Comparison of ENCODE assay signal across 15 cellular contexts in genomic region chr16:28184625-28185024, GRCh38. TPM values are rescaled to one million over a fixed set of nuclear protein-coding genes. Genes with fewer than 3 reads are reported as not detected.
DNase-seq lines count a peak whose midpoint lies in the region; ATAC-seq and TF ChIP-seq lines count a peak whose summit lies in the region.
"Had no signal": no experiment of that assay in that cellular context is flagged by ENCODE, and none has a peak within 500 bp of the region (broad histone marks: within the 10 kb centered on the region; RNA-seq: fewer than 3 reads in every experiment).

No MANE protein-coding gene starts in this region.

- no peak overlapping the region for H3K27ac ChIP-seq in CD8-positive, alpha-beta T cell (ENCODE audit: low read depth, low read length)

- no peaks in the 10 kb centered on the region for H3K27me3 ChIP-seq in CD8-positive, alpha-beta T cell (ENCODE audit: insufficient read depth, low read length)
- no peaks in the 10 kb centered on the region for H3K27me3 ChIP-seq in H7 (ENCODE audit: control insufficient read depth, insufficient read depth, low read length)
- H3K27me3 ChIP-seq: MG63 had no signal

- no peak for DNase-seq in activated naive CD4-positive, alpha-beta T cell treated with anti-CD3 and anti-CD28 coated beads for 36 hours
- no peak for DNase-seq in activated naive CD4-positive, alpha-beta T cell treated with anti-CD3 and anti-CD28 coated beads, Interleukin-2, amount 50 U/mL, for 72 hours (ENCODE audit: low spot score in 2 of 2)
- DNase-seq in CD8-positive, alpha-beta T cell: no peak
- DNase-seq in naive thymus-derived CD8-positive, alpha-beta T cell: no peak
- no peak for DNase-seq in kidney tubule cell (ENCODE audit: low spot score)
- DNase-seq in H7: no peak
- DNase-seq: DMS 273 treated with DMSO at 0.1 percent for 48 hours, GOT3, MG63, NCI-H1105, NCI-H187, NCI-H510A, SHP77 had no signal

- no peak overlapping the region for H3K4me3 ChIP-seq in CD8-positive, alpha-beta T cell (ENCODE audit: low read depth, low read length)
- no peak overlapping the region for H3K4me3 ChIP-seq in H7 (ENCODE audit: insufficient read depth, low read depth, low read length)
- H3K4me3 ChIP-seq: MG63 had no signal

- H3K4me1 ChIP-seq in CD8-positive, alpha-beta T cell (ENCODE audit: insufficient read depth, low read length): peaks cover 88% of the 10 kb centered on the region

- ATAC-seq in activated naive CD4-positive, alpha-beta T cell treated with anti-CD3 and anti-CD28 coated beads, Interleukin-2, amount 50 U/mL, for 72 hours: no peak
- no peak for ATAC-seq in CD8-positive, alpha-beta T cell
- no peak for ATAC-seq in activated T-helper 17 cell treated with anti-CD3 and anti-CD28 coated beads, Interleukin-2, amount 50 U/mL, for 72 hours (replicated peaks)
- ATAC-seq in naive thymus-derived CD8-positive, alpha-beta T cell: no peak
- ATAC-seq in HG03439 (IDR thresholded peaks at IDR 0.05; ENCODE audit: unreplicated experiment): no peak

- H3K4me3 Mint-ChIP-seq in activated naive CD4-positive, alpha-beta T cell treated with anti-CD3 and anti-CD28 coated beads for 36 hours: no peak overlapping the region
- H3K4me3 Mint-ChIP-seq in CD8-positive, alpha-beta T cell: no peak overlapping the region
- peak overlapping the region; percentile 82 for H3K4me3 Mint-ChIP-seq in activated T-helper 17 cell treated with anti-CD3 and anti-CD28 coated beads, Interleukin-2, amount 50 U/mL, for 72 hours
- H3K4me3 Mint-ChIP-seq in naive thymus-derived CD8-positive, alpha-beta T cell: peak overlapping the region in 2 of 10 donors; percentile 19 to 20

- intact Hi-C loops in activated naive CD4-positive, alpha-beta T cell treated with anti-CD3 and anti-CD28 coated beads for 36 hours (cut with micrococcal nuclease): loop anchor here (10.0 kb wide), 2 partner anchors 780 to 930 kb away; partner anchors contain the start of gene IL21R
- intact Hi-C loops in CD8-positive, alpha-beta T cell (cut with DNase I, micrococcal nuclease): no loop called here

- TF ChIP-seq CTCF in CD8-positive, alpha-beta T cell (IDR thresholded peaks at IDR 0.05): no peak

- H3K27ac Mint-ChIP-seq in activated naive CD4-positive, alpha-beta T cell treated with anti-CD3 and anti-CD28 coated beads for 36 hours: peak overlapping the region; percentile 29
- H3K27ac Mint-ChIP-seq in activated naive CD4-positive, alpha-beta T cell treated with anti-CD3 and anti-CD28 coated beads, Interleukin-2, amount 50 U/mL, for 72 hours: peak overlapping the region in 1 of 2 donors; percentile 86
- H3K27ac Mint-ChIP-seq in CD8-positive, alpha-beta T cell: peak overlapping the region; percentile 87
- peak overlapping the region; percentile 71 for H3K27ac Mint-ChIP-seq in activated T-helper 17 cell treated with anti-CD3 and anti-CD28 coated beads, Interleukin-2, amount 50 U/mL, for 72 hours
- peak overlapping the region in 9 of 10 donors; percentile 70 to 97 (median 91) for H3K27ac Mint-ChIP-seq in naive thymus-derived CD8-positive, alpha-beta T cell

- peaks cover 2% of the 10 kb centered on the region for H3K9me3 Mint-ChIP-seq in activated naive CD4-positive, alpha-beta T cell treated with anti-CD3 and anti-CD28 coated beads for 36 hours
- no peaks in the 10 kb centered on the region for H3K9me3 Mint-ChIP-seq in activated naive CD4-positive, alpha-beta T cell treated with anti-CD3 and anti-CD28 coated beads, Interleukin-2, amount 50 U/mL, for 72 hours
- peaks cover 3% of the 10 kb centered on the region for H3K9me3 Mint-ChIP-seq in CD8-positive, alpha-beta T cell
- no peaks in the 10 kb centered on the region for H3K9me3 Mint-ChIP-seq in activated T-helper 17 cell treated with anti-CD3 and anti-CD28 coated beads, Interleukin-2, amount 50 U/mL, for 72 hours
- H3K9me3 Mint-ChIP-seq in naive thymus-derived CD8-positive, alpha-beta T cell: peaks cover 0 to 4% (median 0%) of the 10 kb centered on the region in 9 donors

- CTCF ChIA-PET in activated naive CD4-positive, alpha-beta T cell treated with anti-CD3 and anti-CD28 coated beads for 36 hours (lab: Charles Lee): interaction anchor here (0.6 to 1.4 kb wide), 2 partner anchors 26 to 1572 kb away, joined by 3 to 5 read pairs; no protein-coding TSS in a partner anchor
- CTCF ChIA-PET in CD8-positive, alpha-beta T cell (lab: Charles Lee): interaction anchor here (0.9 to 1.5 kb wide), 2 partner anchors 26 to 46 kb away, joined by 3 to 4 read pairs; no protein-coding TSS in a partner anchor

- H3K36me3 Mint-ChIP-seq in activated naive CD4-positive, alpha-beta T cell treated with anti-CD3 and anti-CD28 coated beads for 36 hours (ENCODE audit: low read depth): peaks cover 39% of the 10 kb centered on the region
- H3K36me3 Mint-ChIP-seq in activated naive CD4-positive, alpha-beta T cell treated with anti-CD3 and anti-CD28 coated beads, Interleukin-2, amount 50 U/mL, for 72 hours: peaks cover 17 to 50% of the 10 kb centered on the region in 2 donors
- H3K36me3 Mint-ChIP-seq in CD8-positive, alpha-beta T cell: peaks cover 62% of the 10 kb centered on the region
- H3K36me3 Mint-ChIP-seq in activated T-helper 17 cell treated with anti-CD3 and anti-CD28 coated beads, Interleukin-2, amount 50 U/mL, for 72 hours (ENCODE audit: low read depth): peaks cover 93% of the 10 kb centered on the region
- H3K36me3 Mint-ChIP-seq in naive thymus-derived CD8-positive, alpha-beta T cell: peaks cover 9 to 56% (median 10%) of the 10 kb centered on the region in 3 donors

- H3K36me3 ChIP-seq in CD8-positive, alpha-beta T cell (ENCODE audit: insufficient read depth, low read length): no peaks in the 10 kb centered on the region
- no peaks in the 10 kb centered on the region for H3K36me3 ChIP-seq in H7 (replicated peaks; ENCODE audit: control insufficient read depth, insufficient read depth, low read length)

- H3K4me1 Mint-ChIP-seq in activated naive CD4-positive, alpha-beta T cell treated with anti-CD3 and anti-CD28 coated beads for 36 hours (ENCODE audit: low read depth): peaks cover 93% of the 10 kb centered on the region
- H3K4me1 Mint-ChIP-seq in CD8-positive, alpha-beta T cell (ENCODE audit: low read depth): peaks cover 88% of the 10 kb centered on the region
- H3K4me1 Mint-ChIP-seq in activated T-helper 17 cell treated with anti-CD3 and anti-CD28 coated beads, Interleukin-2, amount 50 U/mL, for 72 hours: peaks cover 81% of the 10 kb centered on the region
- peaks cover 55 to 96% (median 93%) of the 10 kb centered on the region in 4 donors for H3K4me1 Mint-ChIP-seq in naive thymus-derived CD8-positive, alpha-beta T cell

- POLR2A ChIA-PET in CD8-positive, alpha-beta T cell (lab: Charles Lee): interaction anchor here (1.1 to 1.3 kb wide), 2 partner anchors 8 to 93 kb away, joined by 3 to 4 read pairs; no protein-coding TSS in a partner anchor
- POLR2A ChIA-PET in naive thymus-derived CD8-positive, alpha-beta T cell (lab: Charles Lee): interaction anchor here (0.7 to 2.1 kb wide), 2 partner anchors 25 to 50 kb away, joined by 3 to 10 read pairs; no protein-coding TSS in a partner anchor

- H3K27me3 Mint-ChIP-seq in activated naive CD4-positive, alpha-beta T cell treated with anti-CD3 and anti-CD28 coated beads for 36 hours (ENCODE audit: low read depth): no peaks in the 10 kb centered on the region
- no peaks in the 10 kb centered on the region for H3K27me3 Mint-ChIP-seq in CD8-positive, alpha-beta T cell (ENCODE audit: low read depth)
- H3K27me3 Mint-ChIP-seq in activated T-helper 17 cell treated with anti-CD3 and anti-CD28 coated beads, Interleukin-2, amount 50 U/mL, for 72 hours: no peaks in the 10 kb centered on the region
- no peaks in the 10 kb centered on the region for H3K27me3 Mint-ChIP-seq in naive thymus-derived CD8-positive, alpha-beta T cell

- no peaks in the 10 kb centered on the region for H3K9me3 ChIP-seq in CD8-positive, alpha-beta T cell (ENCODE audit: low read length)
- H3K9me3 ChIP-seq: MG63 had no signal

RNA-seq across cellular contexts. Expression of gene XPO6, which starts 27.1 kb away (rescaled TPM):
- total RNA-seq in activated naive CD4-positive, alpha-beta T cell treated with anti-CD3 and anti-CD28 coated beads for 36 hours: 100 to 1,000 TPM; 215 to 229 TPM
- 100 to 1,000 TPM; 204 to 278 TPM for total RNA-seq in activated naive CD4-positive, alpha-beta T cell treated with anti-CD3 and anti-CD28 coated beads, Interleukin-2, amount 50 U/mL, for 72 hours
- total RNA-seq in CD8-positive, alpha-beta T cell: 100 to 1,000 TPM; 355 to 369 TPM
- total RNA-seq in activated T-helper 17 cell treated with anti-CD3 and anti-CD28 coated beads, Interleukin-2, amount 50 U/mL, for 72 hours: 100 to 1,000 TPM; 238 to 263 TPM
- total RNA-seq in naive thymus-derived CD8-positive, alpha-beta T cell: 100 to 1,000 TPM; 445 to 470 TPM
- polyA plus RNA-seq in naive thymus-derived CD8-positive, alpha-beta T cell: 100 to 1,000 TPM in 1 of 3 donors, 10 to 100 TPM in 2; 90.2 to 109 (median 96.4) TPM
- 159 and 188 TPM in 2 replicates for total RNA-seq in H7 (2014; rRNA removed; shearing (Covaris generic))
